8 cellular contexts compared by ENCODE assay signal in the genomic region with DNA sequence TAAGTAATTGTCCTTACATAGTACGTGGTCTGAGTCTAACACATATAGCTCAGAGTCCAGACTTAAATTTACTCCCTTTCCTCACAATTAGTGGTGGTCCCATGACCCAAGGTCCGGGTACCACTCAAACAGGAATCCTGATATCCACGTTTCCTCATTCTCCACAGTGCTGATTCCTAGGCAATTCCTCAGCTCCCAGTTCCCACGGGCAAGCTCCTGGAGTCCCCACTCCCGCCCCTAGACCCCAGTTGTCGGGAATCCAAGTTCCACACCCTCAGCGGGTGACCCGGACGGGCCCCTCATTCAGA. TPM values are rescaled to one million over a fixed set of nuclear protein-coding genes. Genes with fewer than 3 reads are reported as not detected.
DNase-seq lines count a peak whose midpoint lies in the region; ATAC-seq and TF ChIP-seq lines count a peak whose summit lies in the region.

No MANE protein-coding gene starts in this region.

- TF ChIP-seq POLR2A in Peyer's patch (IDR thresholded peaks at IDR 0.05) (no peak), prostate gland (IDR thresholded peaks at IDR 0.05) (no peak)

- H3K4me3 ChIP-seq in Peyer's patch (peak overlapping the region; percentile 65 to 97 (median 90)), esophagus (ENCODE audit: low read depth in 1 of 2, low read length in 2 of 2) (peak overlapping the region; percentile 75 to 98), prostate gland (peak overlapping the region; percentile 82 to 96)

- intact Hi-C loops in prostate gland (cut with DNase I) = no loop called here

- H3K27ac ChIP-seq in Peyer's patch = peak overlapping the region; percentile 89 to 98 (median 94)
- peak overlapping the region; percentile 90 to 95 for H3K27ac ChIP-seq in esophagus (ENCODE audit: low read depth in 2 of 2, low read length in 1 of 2)
- peak overlapping the region; percentile 92 to 93 for H3K27ac ChIP-seq in prostate gland

- no peak for ATAC-seq in HG03196 (IDR thresholded peaks at IDR 0.05; ENCODE audit: unreplicated experiment)
- no peak for ATAC-seq in GM21717 (IDR thresholded peaks at IDR 0.05; ENCODE audit: unreplicated experiment)

- peaks cover 0 to 30% (median 0%) of the 10 kb centered on the region in 3 donors for H3K36me3 ChIP-seq in Peyer's patch
- peaks cover 8 to 24% of the 10 kb centered on the region in 2 donors for H3K36me3 ChIP-seq in esophagus (ENCODE audit: control insufficient read depth in 2 of 2, insufficient read depth in 2 of 2, low read length in 1 of 2)
- H3K36me3 ChIP-seq in prostate gland = peaks cover 0 to 6% of the 10 kb centered on the region in 2 donors

- TF ChIP-seq CTCF in Peyer's patch (IDR thresholded peaks at IDR 0.05) (no peak), prostate gland (IDR thresholded peaks at IDR 0.05) (no peak)

- 0% methylated on average over 9 of the region's 9 CpGs for WGBS in esophagus, 2 donors
- WGBS in prostate gland = under 1% methylated on average over 9 of the region's 9 CpGs

- H3K9me3 ChIP-seq in Peyer's patch (no peaks in the 10 kb centered on the region), esophagus (ENCODE audit: control insufficient read depth in 2 of 2, insufficient read depth in 1 of 2, low read depth in 1 of 2, low read length in 1 of 2) (no peaks in the 10 kb centered on the region), prostate gland (no peaks in the 10 kb centered on the region)

- H3K27me3 ChIP-seq in Peyer's patch (no peaks in the 10 kb centered on the region), esophagus (ENCODE audit: control insufficient read depth in 1 of 2, insufficient read depth in 2 of 2, low read length in 2 of 2) (no peaks in the 10 kb centered on the region), prostate gland (replicated peaks; ENCODE audit: insufficient read depth) (no peaks in the 10 kb centered on the region)

- peak; percentile 13 for DNase-seq in EH (ENCODE audit: low read depth)
- no peak for DNase-seq in Peyer's patch
- DNase-seq in prostate gland (ENCODE audit: low spot score) = no peak
- no peak for DNase-seq in NCI-H2029 treated with DMSO at 0.1 percent for 48 hours (lab: John Stamatoyannopoulos, UW)
- DNase-seq in NCI-H345 treated with DMSO at 0.1 percent for 48 hours (lab: John Stamatoyannopoulos, UW; ENCODE audit: unreplicated experiment) = no peak

- peaks cover 0 to 47% (median 29%) of the 10 kb centered on the region in 4 donors for H3K4me1 ChIP-seq in Peyer's patch
- peaks cover 8 to 16% of the 10 kb centered on the region in 2 donors for H3K4me1 ChIP-seq in esophagus (ENCODE audit: control insufficient read depth in 2 of 2, insufficient read depth in 2 of 2, low read length in 1 of 2)
- peaks cover 23% of the 10 kb centered on the region for H3K4me1 ChIP-seq in prostate gland (replicated peaks)

RNA-seq across cellular contexts. Expression of a gene that starts 0.6 kb away (rescaled TPM):
- total RNA-seq in Peyer's patch = 100 to 1,000 TPM; 134 to 297 (median 185) TPM
- 100 to 1,000 TPM; 212 to 215 TPM for polyA plus RNA-seq in esophagus
- 100 to 1,000 TPM; 367 to 399 TPM for total RNA-seq in prostate gland

RNA-seq across cellular contexts. Expression of a gene that starts 3.4 kb away (rescaled TPM):
- 10 to 100 TPM; 23.1 to 31.9 (median 30.5) TPM for total RNA-seq in Peyer's patch
- 10 to 100 TPM; 46.2 to 74.1 TPM for polyA plus RNA-seq in esophagus
- total RNA-seq in prostate gland = 10 to 100 TPM; 65.4 to 82.1 TPM

RNA-seq across cellular contexts. Expression of a gene that starts 10.1 kb away (rescaled TPM):
- total RNA-seq in Peyer's patch = 100 to 1,000 TPM in 3 of 4 donors, 10 to 100 TPM in 1; 39.1 to 131 (median 103) TPM
- polyA plus RNA-seq in esophagus = 10 to 100 TPM; 29.7 to 37.2 TPM
- total RNA-seq in prostate gland = 100 to 1,000 TPM in 1 of 2 donors, 10 to 100 TPM in 1; 50.1 to 123 TPM

RNA-seq across cellular contexts. Expression of a gene that starts 17.7 kb away (rescaled TPM):
- 10 to 100 TPM in 3 of 4 donors, not detected in 1; 20.5 to 82.0 (median 40.6) TPM for total RNA-seq in Peyer's patch
- polyA plus RNA-seq in esophagus = under 1 TPM; 0.06 TPM
- total RNA-seq in prostate gland = under 1 TPM in 1 of 2 donors, not detected in 1; 0.91 TPM

RNA-seq across cellular contexts. Expression of a gene that starts 37.4 kb away (rescaled TPM):
- 1 to 10 TPM in 3 of 4 donors, not detected in 1; 6.3 to 9.9 (median 7.0) TPM for total RNA-seq in Peyer's patch
- polyA plus RNA-seq in esophagus = 10 to 100 TPM in 1 of 2 donors, 1 to 10 TPM in 1; 5.0 to 12.3 TPM
- total RNA-seq in prostate gland = 10 to 100 TPM in 1 of 2 donors, 1 to 10 TPM in 1; 9.1 to 16.9 TPM
